Comparison of ENCODE assay signal across 18 cellular contexts in the genomic region with DNA sequence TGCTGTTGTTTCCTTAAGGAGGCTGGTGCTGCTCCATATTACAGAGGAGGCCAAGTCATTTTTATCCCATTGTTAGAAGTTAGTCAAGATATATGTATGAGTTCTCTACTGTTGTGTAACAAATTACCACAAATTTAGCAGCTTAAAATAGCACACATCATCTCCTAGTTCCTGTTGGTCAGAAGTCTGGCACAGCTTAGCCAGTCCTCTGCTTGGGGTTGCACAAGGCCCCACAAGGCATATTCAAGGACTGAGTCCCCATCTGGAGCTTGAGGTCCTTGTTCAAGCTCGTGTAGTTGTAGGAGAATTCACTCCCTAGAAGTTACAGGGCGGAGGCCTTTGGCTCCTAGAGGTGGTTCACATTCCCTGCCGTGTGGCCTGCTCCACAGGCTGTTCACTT. TPM values are rescaled to one million over a fixed set of nuclear protein-coding genes. Genes with fewer than 3 reads are reported as not detected.
DNase-seq lines count a peak whose midpoint lies in the region; ATAC-seq, FAIRE-seq and TF ChIP-seq lines count a peak whose summit lies in the region.
"Had no signal": no experiment of that assay in that cellular context is flagged by ENCODE, and none has a peak within 500 bp of the region (broad histone marks: within the 10 kb centered on the region; RNA-seq: fewer than 3 reads in every experiment).

No MANE protein-coding gene starts in this region.

- H3K79me2 ChIP-seq in HepG2 (ENCODE audit: insufficient read depth, low read length), result peaks cover 12% of the 10 kb centered on the region

- no peak for ATAC-seq in IMR-90 (ENCODE audit: low read depth)
- ATAC-seq in HepG2, result no peak
- ATAC-seq in activated CD8-positive, alpha-beta T cell treated with anti-CD3 and anti-CD28 coated beads, Interleukin-2, amount 10 ng/mL, durations not matched to agents 7 days and 5 days, result no peak
- no peak for ATAC-seq in activated CD4-positive, CD25-positive, alpha-beta regulatory T cell treated with anti-CD3 and anti-CD28 coated beads, Interleukin-2, amount 50 U/mL, for 24 hours
- ATAC-seq in GM21723 (IDR thresholded peaks at IDR 0.05; ENCODE audit: unreplicated experiment), result no peak

- H3K4me3 ChIP-seq in AG10803 (ENCODE audit: low read length) (no peak overlapping the region), IMR-90 (ENCODE audit: insufficient read depth, low read depth, low read length) (no peak overlapping the region), adipocyte (ENCODE audit: low read length) (no peak overlapping the region), HepG2 (replicated peaks in 1 of 3; ENCODE audit: insufficient read depth in 1 of 3, low read depth in 2 of 3, low read length in 3 of 3) (no peak overlapping the region)

- TF ChIP-seq RAD21 in IMR-90 (IDR thresholded peaks at IDR 0.05; ENCODE audit: low read length) (no peak), HepG2 (CRISPR knock-in tag; IDR thresholded peaks at IDR 0.05) (no peak)

- BruUV-seq in IMR-90 (replicated peaks; lab: Mats Ljungman, UMichigan) (no TSS peak), HepG2 (replicated peaks; lab: Mats Ljungman, UMichigan) (no TSS peak)

- H3K36me3 ChIP-seq in IMR-90 (ENCODE audit: control insufficient read depth, insufficient read depth, low read length), result peaks cover 25% of the 10 kb centered on the region
- H3K36me3 ChIP-seq in adipocyte (ENCODE audit: control insufficient read depth, insufficient read depth, low read length, severe bottlenecking), result peaks cover 45% of the 10 kb centered on the region
- peaks cover 18 to 35% of the 10 kb centered on the region in 2 experiments for H3K36me3 ChIP-seq in HepG2 (replicated peaks in 1 of 2; ENCODE audit: control insufficient read depth in 1 of 2, insufficient read depth in 2 of 2, low read length in 2 of 2)
- H3K36me3 ChIP-seq: neutrophil had no signal

- in situ Hi-C loops in IMR-90 (cut with MboI; ENCODE audit: low sequenced_read_pairs) (loop anchor here (5.0 to 25.0 kb wide), 3 partner anchors 148 to 295 kb away; a partner anchor contains a TSS), HepG2 (cut with HindIII; ENCODE audit: extremely low pct_ligation_motif_present, low pct_unique_long_range_greater_than_20kb) (loop anchor here (5.0 to 25.0 kb wide), 4 partner anchors 190 to 620 kb away; a partner anchor contains a TSS)

- no peak overlapping the region for H3K23ac ChIP-seq in IMR-90 (ENCODE audit: low read depth, low read length)

- H3K27me3 ChIP-seq in IMR-90 (ENCODE audit: control insufficient read depth, insufficient read depth, low read length), result no peaks in the 10 kb centered on the region
- no peaks in the 10 kb centered on the region for H3K27me3 ChIP-seq in adipocyte (replicated peaks; ENCODE audit: control insufficient read depth, insufficient read depth, low read length)
- H3K27me3 ChIP-seq in HepG2 (ENCODE audit: control insufficient read depth in 1 of 2, insufficient read depth in 2 of 2, low read length in 2 of 2), result no peaks in the 10 kb centered on the region
- H3K27me3 ChIP-seq: neutrophil had no signal

- H3K9me3 ChIP-seq in IMR-90 (ENCODE audit: control insufficient read depth, insufficient read depth, low read length), result no peaks in the 10 kb centered on the region
- H3K9me3 ChIP-seq in adipocyte (ENCODE audit: control insufficient read depth, low read length), result no peaks in the 10 kb centered on the region
- no peaks in the 10 kb centered on the region for H3K9me3 ChIP-seq in HepG2 (ENCODE audit: low read length)
- H3K9me3 ChIP-seq: neutrophil had no signal

- POLR2A ChIA-PET in IMR-90 (lab: Charles Lee; ENCODE audit: unreplicated experiment) (no interaction called here), HepG2 (lab: Yijun Ruan, JAX) (no interaction called here)
- POLR2A ChIA-PET in activated CD8-positive, alpha-beta T cell treated with anti-CD3 and anti-CD28 coated beads, Interleukin-2, amount 10 ng/mL, durations not matched to agents 7 days and 5 days (lab: Charles Lee), result no interaction called here

- H2AK5ac ChIP-seq in IMR-90 (ENCODE audit: low read depth, low read length), result no peak overlapping the region

- H3K9ac ChIP-seq in IMR-90 (ENCODE audit: low read depth, low read length) (no peak overlapping the region), adipocyte (ENCODE audit: low read length) (no peak overlapping the region), HepG2 (ENCODE audit: insufficient read depth, low read depth, low read length) (no peak overlapping the region)
- H3K9ac ChIP-seq: KMS-11 had no signal

- H4K8ac ChIP-seq in IMR-90 (ENCODE audit: low read depth in 2 of 2, low read length in 2 of 2), result no peak overlapping the region

- H3K79me1 ChIP-seq in IMR-90 (ENCODE audit: low read depth in 1 of 2, low read length in 2 of 2), result peaks cover 15 to 33% of the 10 kb centered on the region in 2 experiments

- CTCF ChIA-PET in IMR-90 (lab: Yijun Ruan, JAX) (interaction anchor here (0.6 to 1.7 kb wide), 4 partner anchors 191 to 427 kb away, joined by 3 to 5 read pairs (median 4); no protein-coding TSS in a partner anchor), HepG2 (lab: Yijun Ruan, JAX; ENCODE audit: low intra/inter-chr PET ratio, low total read pairs) (no interaction called here)
- CTCF ChIA-PET in activated CD8-positive, alpha-beta T cell treated with anti-CD3 and anti-CD28 coated beads, Interleukin-2, amount 10 ng/mL, durations not matched to agents 7 days and 5 days (lab: Charles Lee), result interaction anchor here (0.9 to 2.8 kb wide), 5 partner anchors 149 to 304 kb away, joined by 3 to 11 read pairs (median 4); no protein-coding TSS in a partner anchor

- no peak overlapping the region for H2BK20ac ChIP-seq in IMR-90 (ENCODE audit: low read depth, low read length)

- H3K4ac ChIP-seq in IMR-90 (ENCODE audit: low read depth, low read length), result no peak overlapping the region

- H3K27ac ChIP-seq in IMR-90 (ENCODE audit: insufficient read depth, low read length), result no peak overlapping the region
- H3K27ac ChIP-seq in HepG2 (ENCODE audit: extremely low read length, insufficient read depth, low read length), result no peak overlapping the region
- H3K27ac ChIP-seq: KMS-11, neutrophil had no signal

- intact Hi-C loops in IMR-90 (cut with micrococcal nuclease) (no loop called here), HepG2 (cut with micrococcal nuclease; ENCODE audit: unreplicated experiment) (no loop called here)

- FAIRE-seq in HepG2 (lab: Jason Lieb, UNC), result no peak

- TF ChIP-seq POLR2A in IMR-90 (IDR thresholded peaks at IDR 0.05; ENCODE audit: low read depth, low read length), result no peak
- TF ChIP-seq POLR2A in HepG2 (IDR thresholded peaks at IDR 0.05; ENCODE audit: insufficient read depth in 1 of 2, low read depth in 2 of 2, low read length in 2 of 2), result no peak

- H2AK9ac ChIP-seq in IMR-90 (replicated peaks; ENCODE audit: low read depth, low read length, poor library complexity), result no peak overlapping the region

- no peak overlapping the region for H3K4me3 Mint-ChIP-seq in activated CD8-positive, alpha-beta T cell treated with anti-CD3 and anti-CD28 coated beads, Interleukin-2, amount 10 ng/mL, durations not matched to agents 7 days and 5 days
- H3K4me3 Mint-ChIP-seq: activated naive CD4-positive, alpha-beta T cell treated with anti-CD3 and anti-CD28 coated beads, Interleukin-2, amount 10 ng/mL, durations not matched to agents 7 days and 5 days; immature natural killer cell; T-helper 1 cell treated with Interleukin-12 subunit alpha and Interleukin-12 subunit beta and Interleukin-4 antibody, amounts not matched to agents 30 μg/mL and 1 μg/mL, for 36 hours; type B pancreatic cell had no signal

- no peak overlapping the region for H2BK15ac ChIP-seq in IMR-90 (ENCODE audit: low read depth, low read length)

- peak; percentile 97 for DNase-seq in AG10803 (ENCODE audit: low read depth)
- peak; percentile 71 for DNase-seq in IMR-90
- DNase-seq in adipocyte (ENCODE audit: low read depth), result peak; percentile 71
- no peak for DNase-seq in HepG2 (ENCODE audit: low spot score)
- DNase-seq in activated CD8-positive, alpha-beta T cell treated with anti-CD3 and anti-CD28 coated beads, Interleukin-2, amount 10 ng/mL, durations not matched to agents 7 days and 5 days, result no peak
- DNase-seq in HuH-7 (ENCODE audit: low spot score), result no peak
- DNase-seq: activated naive CD4-positive, alpha-beta T cell treated with anti-CD3 and anti-CD28 coated beads, Interleukin-2, amount 10 ng/mL, durations not matched to agents 7 days and 5 days; activated T-cell treated with anti-CD3 and anti-CD28 coated beads for 4 hours; effector CD4-positive, alpha-beta T cell; H7; immature natural killer cell; NCI-H524 treated with DMSO at 0.1 percent for 48 hours had no signal

- no peaks in the 10 kb centered on the region for H3K27me3 Mint-ChIP-seq in activated CD8-positive, alpha-beta T cell treated with anti-CD3 and anti-CD28 coated beads, Interleukin-2, amount 10 ng/mL, durations not matched to agents 7 days and 5 days (ENCODE audit: low read depth)
- H3K27me3 Mint-ChIP-seq: activated naive CD4-positive, alpha-beta T cell treated with anti-CD3 and anti-CD28 coated beads, Interleukin-2, amount 10 ng/mL, durations not matched to agents 7 days and 5 days; type B pancreatic cell had no signal

- no peaks in the 10 kb centered on the region for H3K9me3 Mint-ChIP-seq in activated CD8-positive, alpha-beta T cell treated with anti-CD3 and anti-CD28 coated beads, Interleukin-2, amount 10 ng/mL, durations not matched to agents 7 days and 5 days (ENCODE audit: insufficient read depth)
- H3K9me3 Mint-ChIP-seq: immature natural killer cell; T-helper 1 cell treated with Interleukin-12 subunit alpha and Interleukin-12 subunit beta and Interleukin-4 antibody, amounts not matched to agents 30 μg/mL and 1 μg/mL, for 36 hours; type B pancreatic cell had no signal

- 80% methylated on average over 1 of the region's 3 CpGs; no CpG with 5 or more reads in 1 of the 2 experiments for WGBS in IMR-90 (ENCODE audit: extremely low coverage in 2 of 2, insufficient read length in 1 of 2), 2 experiments
- WGBS in HepG2 (ENCODE audit: low lambda C conversion rate), result 83% methylated on average over 1 of the region's 3 CpGs

- H3K4me1 ChIP-seq in IMR-90 (ENCODE audit: control insufficient read depth, insufficient read depth, low read length), result 0 out of 2 replicates have a peak, but pooled peaks cover 4% of the 10 kb centered on the region
- peaks cover 32% of the 10 kb centered on the region for H3K4me1 ChIP-seq in adipocyte (ENCODE audit: control insufficient read depth, insufficient read depth, low read length)
- H3K4me1 ChIP-seq in HepG2 (ENCODE audit: insufficient read depth, low read length), result 0 out of 2 replicates have a peak, but pooled peaks cover 6% of the 10 kb centered on the region

- no peak overlapping the region for H2BK120ac ChIP-seq in IMR-90 (ENCODE audit: low read depth, low read length)

- H3K9me1 ChIP-seq in IMR-90 (ENCODE audit: insufficient read depth, low read length), result no peaks in the 10 kb centered on the region

- no peak for TF ChIP-seq EP300 in HepG2 (IDR thresholded peaks at IDR 0.05; ENCODE audit: low read depth in 2 of 2, low read length in 2 of 2)
- TF ChIP-seq EP300 in HepG2 (CRISPR knock-in tag; IDR thresholded peaks at IDR 0.05; ENCODE audit: borderline replicate concordance), result no peak

- H2AFZ ChIP-seq in IMR-90 (replicated peaks; ENCODE audit: low read length, poor library complexity) (no peak overlapping the region), HepG2 (ENCODE audit: low read length) (no peak overlapping the region)

- H3K18ac ChIP-seq in IMR-90 (ENCODE audit: low read depth, low read length), result no peak overlapping the region

- H3K56ac ChIP-seq in IMR-90 (ENCODE audit: extremely low read depth, insufficient read depth, low read length), result no peak overlapping the region

- peaks cover 24% of the 10 kb centered on the region for H3K4me1 Mint-ChIP-seq in activated CD8-positive, alpha-beta T cell treated with anti-CD3 and anti-CD28 coated beads, Interleukin-2, amount 10 ng/mL, durations not matched to agents 7 days and 5 days (ENCODE audit: low read depth)

- peaks cover 63% of the 10 kb centered on the region for H3K36me3 Mint-ChIP-seq in activated CD8-positive, alpha-beta T cell treated with anti-CD3 and anti-CD28 coated beads, Interleukin-2, amount 10 ng/mL, durations not matched to agents 7 days and 5 days (ENCODE audit: low read depth)

- H4K91ac ChIP-seq in IMR-90 (ENCODE audit: insufficient read depth, low read depth, low read length), result no peak overlapping the region

- no peak overlapping the region for H2BK5ac ChIP-seq in IMR-90 (ENCODE audit: low read depth, low read length, poor library complexity, severe bottlenecking)

- dilution Hi-C loops in IMR-90 (cut with HindIII; ENCODE audit: low sequenced_read_pairs, unreplicated experiment), result no loop called here

- no peak overlapping the region for H3K14ac ChIP-seq in IMR-90 (replicated peaks; ENCODE audit: low read depth, low read length)

- no peak overlapping the region for H3K27ac Mint-ChIP-seq in activated CD8-positive, alpha-beta T cell treated with anti-CD3 and anti-CD28 coated beads, Interleukin-2, amount 10 ng/mL, durations not matched to agents 7 days and 5 days
- H3K27ac Mint-ChIP-seq: activated naive CD4-positive, alpha-beta T cell treated with anti-CD3 and anti-CD28 coated beads, Interleukin-2, amount 10 ng/mL, durations not matched to agents 7 days and 5 days; T-helper 1 cell treated with Interleukin-12 subunit alpha and Interleukin-12 subunit beta and Interleukin-4 antibody, amounts not matched to agents 30 μg/mL and 1 μg/mL, for 36 hours; type B pancreatic cell had no signal

- no peak overlapping the region for H4K5ac ChIP-seq in IMR-90 (ENCODE audit: low read depth, low read length)

- H3K4me2 ChIP-seq in IMR-90 (ENCODE audit: low read depth, low read length) (no peak overlapping the region), HepG2 (ENCODE audit: low read depth, low read length) (no peak overlapping the region)
- H3K4me2 ChIP-seq: KMS-11 had no signal

- TF ChIP-seq CTCF in AG10803 (conservative IDR thresholded peaks at IDR 0.05; ENCODE audit: low read length) (no peak), IMR-90 (conservative IDR thresholded peaks at IDR 0.05; ENCODE audit: low read depth, low read length) (no peak), HepG2 (CRISPR knock-in tag; IDR thresholded peaks at IDR 0.05) (no peak)

- H4K20me1 ChIP-seq in IMR-90 (ENCODE audit: insufficient read depth, low read length) (peaks cover 8% of the 10 kb centered on the region), HepG2 (ENCODE audit: insufficient read depth, low read length) (peaks cover 18% of the 10 kb centered on the region)

RNA-seq across cellular contexts. Expression of a gene that starts 14.7 kb away (rescaled TPM):
- total RNA-seq in IMR-90 (2012; rRNA removed) (33.6 and 50.9 TPM in 2 replicates), HepG2 (2016; rRNA removed; fragmentation: Illumina TruSeq; extraction: Trizol) (51.2 and 74.1 TPM in 2 replicates)
- polyA plus RNA-seq in IMR-90 (2012; rRNA removed) (14.1 and 15.7 TPM in 2 replicates), HepG2 (2011; rRNA removed) (16.7 and 19.5 TPM in 2 replicates)
- polyA plus RNA-seq in IMR-90 (2012; cell fraction: cytosol; rRNA removed), result 3.9 and 6.2 TPM in 2 replicates
- 3.0 and 23.7 TPM in 2 replicates for polyA plus RNA-seq in IMR-90 (2012; cell fraction: nucleus; rRNA removed; ENCODE audit: low replicate concordance)
- total RNA-seq in HepG2 (2016; cell fraction: cytosol; rRNA removed; fragmentation: Illumina TruSeq; extraction: Trizol; ENCODE audit: low read depth), result 6.4 and 7.9 TPM in 2 replicates
- total RNA-seq in HepG2 (2016; cell fraction: insoluble cytoplasmic fraction; rRNA removed; fragmentation: Illumina TruSeq; extraction: Trizol), result 58.2 and 73.0 TPM in 2 replicates
- 16.3 and 18.0 TPM in 2 replicates for total RNA-seq in HepG2 (2016; cell fraction: membrane; rRNA removed; fragmentation: Illumina TruSeq; extraction: Trizol)
- 49.4 and 55.6 TPM in 2 replicates for total RNA-seq in HepG2 (2016; cell fraction: nucleus; rRNA removed; fragmentation: Illumina TruSeq; extraction: Trizol)
- polyA plus RNA-seq in HepG2 (2011; cell fraction: cytosol; rRNA removed), result 10.4 and 16.4 TPM in 2 replicates
- polyA plus RNA-seq in HepG2 (2011; cell fraction: nucleus; rRNA removed), result 12.0 and 15.3 TPM in 2 replicates
- 24.8 and 27.2 TPM in 2 replicates for polyA plus RNA-seq in HepG2 (2012)
- polyA plus RNA-seq in HepG2 (2016; cell fraction: cytosol; fragmentation: Illumina TruSeq; extraction: Trizol; ENCODE audit: low read depth), result 3.2 and 3.8 TPM in 2 replicates
- polyA plus RNA-seq in HepG2 (2016; cell fraction: insoluble cytoplasmic fraction; fragmentation: Illumina TruSeq; extraction: Trizol; ENCODE audit: low read depth), result 63.2 and 64.8 TPM in 2 replicates
- 10.0 and 10.2 TPM in 2 replicates for polyA plus RNA-seq in HepG2 (2016; cell fraction: membrane; fragmentation: Illumina TruSeq; extraction: Trizol; ENCODE audit: low read depth)
- 34.8 and 37.8 TPM in 2 replicates for polyA plus RNA-seq in HepG2 (2016; cell fraction: nucleus; fragmentation: Illumina TruSeq; extraction: Trizol; ENCODE audit: insufficient read depth, low read depth)
- 30.0 and 49.9 TPM in 2 replicates for polyA minus RNA-seq in HepG2 (2011; rRNA and poly(A)+ RNA removed; ENCODE audit: low replicate concordance)
- polyA minus RNA-seq in HepG2 (2011; cell fraction: cytosol; rRNA and poly(A)+ RNA removed), result 20.3 and 36.7 TPM in 2 replicates
- 65.0 and 65.8 TPM in 2 replicates for polyA minus RNA-seq in HepG2 (2011; cell fraction: nucleus; rRNA and poly(A)+ RNA removed)
- total RNA-seq in activated CD8-positive, alpha-beta T cell treated with anti-CD3 and anti-CD28 coated beads, Interleukin-2, amount 10 ng/mL, durations not matched to agents 7 days and 5 days, result 10 to 100 TPM; 62.5 to 68.2 TPM

Comparison
In these comparisons a context has a peak if more than half of its experiments do, and no peak if none do; other contexts are left out.
1. DNase-seq: peak in AG10803 (single experiment), IMR-90 (single experiment) and adipocyte (single experiment); none in HepG2 (single experiment), activated CD8-positive, alpha-beta T cell treated with anti-CD3 and anti-CD28 coated beads, Interleukin-2, amount 10 ng/mL, durations not matched to agents 7 days and 5 days (single experiment) and HuH-7 (single experiment).